ENCODE assay signal across 1 cellular context in the genomic region with DNA sequence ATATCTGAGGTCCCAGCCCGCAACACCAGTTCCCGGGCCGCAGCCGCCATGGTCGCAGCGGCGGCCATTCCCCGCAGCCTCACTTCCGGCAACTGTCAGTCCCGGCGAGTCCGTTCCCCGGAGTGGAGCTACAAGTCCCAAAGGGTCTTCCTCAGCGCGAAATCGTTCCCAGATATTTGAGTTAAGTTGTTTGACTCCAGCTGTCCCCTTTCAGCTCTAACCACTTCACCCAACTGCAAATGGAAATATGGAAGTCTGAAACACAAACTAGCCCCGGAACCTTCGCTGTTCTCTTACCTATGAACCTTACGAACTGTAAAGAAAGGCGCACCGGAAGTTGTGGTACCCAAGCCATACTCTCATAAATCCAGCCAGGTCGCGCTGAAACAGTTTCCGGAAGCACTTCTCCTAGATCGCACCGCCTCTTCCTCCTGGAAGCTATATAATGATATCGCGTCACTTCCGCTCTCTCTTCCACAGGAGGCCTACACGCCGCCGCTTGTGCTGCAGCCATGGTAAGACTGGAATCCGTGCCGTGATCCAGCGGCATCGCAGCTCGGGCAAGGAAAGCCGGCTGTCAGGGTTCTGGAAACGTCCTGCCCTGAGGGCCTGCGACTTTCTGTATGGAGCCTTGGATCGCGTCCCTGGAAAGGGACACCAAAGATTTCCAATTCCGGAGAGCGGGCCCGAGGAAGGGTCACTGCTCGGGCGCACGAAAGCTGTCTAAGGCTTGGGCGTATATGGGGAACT.
TF ChIP-seq lines count a peak whose summit lies in the region.

A gene (plus strand): TSS at position 468 of the 750 bp plus-strand sequence. CDS start 45 bp downstream, at position 513.
A gene with protein sequence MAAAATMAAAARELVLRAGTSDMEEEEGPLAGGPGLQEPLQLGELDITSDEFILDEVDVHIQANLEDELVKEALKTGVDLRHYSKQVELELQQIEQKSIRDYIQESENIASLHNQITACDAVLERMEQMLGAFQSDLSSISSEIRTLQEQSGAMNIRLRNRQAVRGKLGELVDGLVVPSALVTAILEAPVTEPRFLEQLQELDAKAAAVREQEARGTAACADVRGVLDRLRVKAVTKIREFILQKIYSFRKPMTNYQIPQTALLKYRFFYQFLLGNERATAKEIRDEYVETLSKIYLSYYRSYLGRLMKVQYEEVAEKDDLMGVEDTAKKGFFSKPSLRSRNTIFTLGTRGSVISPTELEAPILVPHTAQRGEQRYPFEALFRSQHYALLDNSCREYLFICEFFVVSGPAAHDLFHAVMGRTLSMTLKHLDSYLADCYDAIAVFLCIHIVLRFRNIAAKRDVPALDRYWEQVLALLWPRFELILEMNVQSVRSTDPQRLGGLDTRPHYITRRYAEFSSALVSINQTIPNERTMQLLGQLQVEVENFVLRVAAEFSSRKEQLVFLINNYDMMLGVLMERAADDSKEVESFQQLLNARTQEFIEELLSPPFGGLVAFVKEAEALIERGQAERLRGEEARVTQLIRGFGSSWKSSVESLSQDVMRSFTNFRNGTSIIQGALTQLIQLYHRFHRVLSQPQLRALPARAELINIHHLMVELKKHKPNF (minus strand): TSS at position 269 of the 750 bp plus-strand sequence. CDS start 201 bp downstream, at position 68.

TF ChIP-seq in K562, 482 proteins besides CTCF, POLR2A, EP300 and RAD21 (continued from another document and continues in another):
- TF ChIP-seq MED1 (CRISPR knock-in tag; IDR thresholded peaks at IDR 0.05; ENCODE audit: borderline replicate concordance) (no peak; the same call in 1 of the 2 replicates), TAF15 (IDR thresholded peaks at IDR 0.05; ENCODE audit: low read depth, low read length) (0 out of 2 replicates have a peak, but pooled peaks have one; percentile 78), NCOA4 (IDR thresholded peaks at IDR 0.05; ENCODE audit: partially characterized antibody) (no peak), KAT7 (CRISPR knock-in tag; IDR thresholded peaks at IDR 0.05; ENCODE audit: borderline replicate concordance) (no peak; the same call in 1 of the 2 replicates), ZNF79 (CRISPR knock-in tag; IDR thresholded peaks at IDR 0.05; ENCODE audit: low read depth) (no peak), MTA2 (IDR thresholded peaks at IDR 0.05; ENCODE audit: low read depth) (no peak; the same call in 1 of the 2 replicates), ZNF717 (CRISPR knock-in tag; IDR thresholded peaks at IDR 0.05) (peak; percentile 86; the same call in 1 of the 2 replicates), ZNF668 (CRISPR knock-in tag; IDR thresholded peaks at IDR 0.05) (peak; percentile 10; the same call in 1 of the 2 replicates), ERF (CRISPR knock-in tag; IDR thresholded peaks at IDR 0.05) (peak; percentile 94), ZNF551 (CRISPR knock-in tag; IDR thresholded peaks at IDR 0.05) (no peak), BDP1 (IDR thresholded peaks at IDR 0.05; ENCODE audit: insufficient read depth, insufficient read length) (no peak), SPI1 (IDR thresholded peaks at IDR 0.05; ENCODE audit: borderline replicate concordance, low read depth, low read length) (peak; percentile 94), SMARCB1 (IDR thresholded peaks at IDR 0.05; ENCODE audit: insufficient read length, low read depth) (no peak), KDM1A (IDR thresholded peaks at IDR 0.05) (no peak), ZNF696 (CRISPR knock-in tag; conservative IDR thresholded peaks at IDR 0.05) (no peak), RBBP5 (IDR thresholded peaks at IDR 0.05; ENCODE audit: borderline replicate concordance, insufficient read depth, low read length, poor library complexity, severe bottlenecking) (peak; percentile 100), JUN (IDR thresholded peaks at IDR 0.05; ENCODE audit: borderline replicate concordance, low read depth, low read length) (peak; percentile 74; the same call in 1 of the 2 replicates), JUN (CRISPR knock-in tag; IDR thresholded peaks at IDR 0.05; ENCODE audit: borderline replicate concordance) (0 out of 2 replicates have a peak, but pooled peaks have one; percentile 26), GATAD2A (IDR thresholded peaks at IDR 0.05) (peak; percentile 51; the same call in 1 of the 2 replicates), ZNF253 (CRISPR knock-in tag; conservative IDR thresholded peaks at IDR 0.05) (no peak), ARNT (IDR thresholded peaks at IDR 0.05) (peak; percentile 83 to 97; a peak in 3 of 4 replicates), NRF1 (conservative IDR thresholded peaks at IDR 0.05 in 1 of 2, IDR thresholded peaks at IDR 0.05 in 1 of 2) (peak in 1 of 2 experiments; percentile 18; a peak in 1 of 4 replicates), HSF4 (CRISPR knock-in tag; IDR thresholded peaks at IDR 0.05; ENCODE audit: borderline replicate concordance) (peak; percentile 62; the same call in 1 of the 2 replicates), TRIM28 (IDR thresholded peaks at IDR 0.05) (peak; percentile 36; the same call in 1 of the 2 replicates), SMARCA5 (IDR thresholded peaks at IDR 0.05) (0 out of 2 replicates have a peak, but pooled peaks have one; percentile 10), CBFA2T3 (IDR thresholded peaks at IDR 0.05) (0 out of 2 replicates have a peak, but pooled peaks have one; percentile 2), HDAC8 (tag; IDR thresholded peaks at IDR 0.05) (peak; percentile 81), ZNF217 (CRISPR knock-in tag; IDR thresholded peaks at IDR 0.05) (no peak)
- TF ChIP-seq, protein P1, sequence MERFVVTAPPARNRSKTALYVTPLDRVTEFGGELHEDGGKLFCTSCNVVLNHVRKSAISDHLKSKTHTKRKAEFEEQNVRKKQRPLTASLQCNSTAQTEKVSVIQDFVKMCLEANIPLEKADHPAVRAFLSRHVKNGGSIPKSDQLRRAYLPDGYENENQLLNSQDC (CRISPR knock-in tag; IDR thresholded peaks at IDR 0.05): peak; percentile 80; the same call in 1 of the 2 replicates
- TF ChIP-seq, protein P2, sequence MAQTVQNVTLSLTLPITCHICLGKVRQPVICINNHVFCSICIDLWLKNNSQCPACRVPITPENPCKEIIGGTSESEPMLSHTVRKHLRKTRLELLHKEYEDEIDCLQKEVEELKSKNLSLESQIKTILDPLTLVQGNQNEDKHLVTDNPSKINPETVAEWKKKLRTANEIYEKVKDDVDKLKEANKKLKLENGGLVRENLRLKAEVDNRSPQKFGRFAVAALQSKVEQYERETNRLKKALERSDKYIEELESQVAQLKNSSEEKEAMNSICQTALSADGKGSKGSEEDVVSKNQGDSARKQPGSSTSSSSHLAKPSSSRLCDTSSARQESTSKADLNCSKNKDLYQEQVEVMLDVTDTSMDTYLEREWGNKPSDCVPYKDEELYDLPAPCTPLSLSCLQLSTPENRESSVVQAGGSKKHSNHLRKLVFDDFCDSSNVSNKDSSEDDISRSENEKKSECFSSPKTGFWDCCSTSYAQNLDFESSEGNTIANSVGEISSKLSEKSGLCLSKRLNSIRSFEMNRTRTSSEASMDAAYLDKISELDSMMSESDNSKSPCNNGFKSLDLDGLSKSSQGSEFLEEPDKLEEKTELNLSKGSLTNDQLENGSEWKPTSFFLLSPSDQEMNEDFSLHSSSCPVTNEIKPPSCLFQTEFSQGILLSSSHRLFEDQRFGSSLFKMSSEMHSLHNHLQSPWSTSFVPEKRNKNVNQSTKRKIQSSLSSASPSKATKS (CRISPR knock-in tag; IDR thresholded peaks at IDR 0.05): no peak
- TF ChIP-seq, protein P3, sequence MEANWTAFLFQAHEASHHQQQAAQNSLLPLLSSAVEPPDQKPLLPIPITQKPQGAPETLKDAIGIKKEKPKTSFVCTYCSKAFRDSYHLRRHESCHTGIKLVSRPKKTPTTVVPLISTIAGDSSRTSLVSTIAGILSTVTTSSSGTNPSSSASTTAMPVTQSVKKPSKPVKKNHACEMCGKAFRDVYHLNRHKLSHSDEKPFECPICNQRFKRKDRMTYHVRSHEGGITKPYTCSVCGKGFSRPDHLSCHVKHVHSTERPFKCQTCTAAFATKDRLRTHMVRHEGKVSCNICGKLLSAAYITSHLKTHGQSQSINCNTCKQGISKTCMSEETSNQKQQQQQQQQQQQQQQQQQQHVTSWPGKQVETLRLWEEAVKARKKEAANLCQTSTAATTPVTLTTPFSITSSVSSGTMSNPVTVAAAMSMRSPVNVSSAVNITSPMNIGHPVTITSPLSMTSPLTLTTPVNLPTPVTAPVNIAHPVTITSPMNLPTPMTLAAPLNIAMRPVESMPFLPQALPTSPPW (CRISPR knock-in tag; IDR thresholded peaks at IDR 0.05): peak; percentile 65
- TF ChIP-seq, protein P4, sequence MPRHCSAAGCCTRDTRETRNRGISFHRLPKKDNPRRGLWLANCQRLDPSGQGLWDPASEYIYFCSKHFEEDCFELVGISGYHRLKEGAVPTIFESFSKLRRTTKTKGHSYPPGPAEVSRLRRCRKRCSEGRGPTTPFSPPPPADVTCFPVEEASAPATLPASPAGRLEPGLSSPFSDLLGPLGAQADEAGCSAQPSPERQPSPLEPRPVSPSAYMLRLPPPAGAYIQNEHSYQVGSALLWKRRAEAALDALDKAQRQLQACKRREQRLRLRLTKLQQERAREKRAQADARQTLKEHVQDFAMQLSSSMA (CRISPR knock-in tag; IDR thresholded peaks at IDR 0.05): peak; percentile 91; the same call in 1 of the 2 replicates
- TF ChIP-seq, protein P5, sequence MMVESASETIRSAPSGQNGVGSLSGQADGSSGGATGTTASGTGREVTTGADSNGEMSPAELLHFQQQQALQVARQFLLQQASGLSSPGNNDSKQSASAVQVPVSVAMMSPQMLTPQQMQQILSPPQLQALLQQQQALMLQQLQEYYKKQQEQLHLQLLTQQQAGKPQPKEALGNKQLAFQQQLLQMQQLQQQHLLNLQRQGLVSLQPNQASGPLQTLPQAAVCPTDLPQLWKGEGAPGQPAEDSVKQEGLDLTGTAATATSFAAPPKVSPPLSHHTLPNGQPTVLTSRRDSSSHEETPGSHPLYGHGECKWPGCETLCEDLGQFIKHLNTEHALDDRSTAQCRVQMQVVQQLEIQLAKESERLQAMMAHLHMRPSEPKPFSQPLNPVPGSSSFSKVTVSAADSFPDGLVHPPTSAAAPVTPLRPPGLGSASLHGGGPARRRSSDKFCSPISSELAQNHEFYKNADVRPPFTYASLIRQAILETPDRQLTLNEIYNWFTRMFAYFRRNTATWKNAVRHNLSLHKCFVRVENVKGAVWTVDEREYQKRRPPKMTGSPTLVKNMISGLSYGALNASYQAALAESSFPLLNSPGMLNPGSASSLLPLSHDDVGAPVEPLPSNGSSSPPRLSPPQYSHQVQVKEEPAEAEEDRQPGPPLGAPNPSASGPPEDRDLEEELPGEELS (CRISPR knock-in tag; IDR thresholded peaks at IDR 0.05; ENCODE audit: borderline replicate concordance): peak; percentile 58; the same call in 1 of the 2 replicates
- TF ChIP-seq, protein P6, sequence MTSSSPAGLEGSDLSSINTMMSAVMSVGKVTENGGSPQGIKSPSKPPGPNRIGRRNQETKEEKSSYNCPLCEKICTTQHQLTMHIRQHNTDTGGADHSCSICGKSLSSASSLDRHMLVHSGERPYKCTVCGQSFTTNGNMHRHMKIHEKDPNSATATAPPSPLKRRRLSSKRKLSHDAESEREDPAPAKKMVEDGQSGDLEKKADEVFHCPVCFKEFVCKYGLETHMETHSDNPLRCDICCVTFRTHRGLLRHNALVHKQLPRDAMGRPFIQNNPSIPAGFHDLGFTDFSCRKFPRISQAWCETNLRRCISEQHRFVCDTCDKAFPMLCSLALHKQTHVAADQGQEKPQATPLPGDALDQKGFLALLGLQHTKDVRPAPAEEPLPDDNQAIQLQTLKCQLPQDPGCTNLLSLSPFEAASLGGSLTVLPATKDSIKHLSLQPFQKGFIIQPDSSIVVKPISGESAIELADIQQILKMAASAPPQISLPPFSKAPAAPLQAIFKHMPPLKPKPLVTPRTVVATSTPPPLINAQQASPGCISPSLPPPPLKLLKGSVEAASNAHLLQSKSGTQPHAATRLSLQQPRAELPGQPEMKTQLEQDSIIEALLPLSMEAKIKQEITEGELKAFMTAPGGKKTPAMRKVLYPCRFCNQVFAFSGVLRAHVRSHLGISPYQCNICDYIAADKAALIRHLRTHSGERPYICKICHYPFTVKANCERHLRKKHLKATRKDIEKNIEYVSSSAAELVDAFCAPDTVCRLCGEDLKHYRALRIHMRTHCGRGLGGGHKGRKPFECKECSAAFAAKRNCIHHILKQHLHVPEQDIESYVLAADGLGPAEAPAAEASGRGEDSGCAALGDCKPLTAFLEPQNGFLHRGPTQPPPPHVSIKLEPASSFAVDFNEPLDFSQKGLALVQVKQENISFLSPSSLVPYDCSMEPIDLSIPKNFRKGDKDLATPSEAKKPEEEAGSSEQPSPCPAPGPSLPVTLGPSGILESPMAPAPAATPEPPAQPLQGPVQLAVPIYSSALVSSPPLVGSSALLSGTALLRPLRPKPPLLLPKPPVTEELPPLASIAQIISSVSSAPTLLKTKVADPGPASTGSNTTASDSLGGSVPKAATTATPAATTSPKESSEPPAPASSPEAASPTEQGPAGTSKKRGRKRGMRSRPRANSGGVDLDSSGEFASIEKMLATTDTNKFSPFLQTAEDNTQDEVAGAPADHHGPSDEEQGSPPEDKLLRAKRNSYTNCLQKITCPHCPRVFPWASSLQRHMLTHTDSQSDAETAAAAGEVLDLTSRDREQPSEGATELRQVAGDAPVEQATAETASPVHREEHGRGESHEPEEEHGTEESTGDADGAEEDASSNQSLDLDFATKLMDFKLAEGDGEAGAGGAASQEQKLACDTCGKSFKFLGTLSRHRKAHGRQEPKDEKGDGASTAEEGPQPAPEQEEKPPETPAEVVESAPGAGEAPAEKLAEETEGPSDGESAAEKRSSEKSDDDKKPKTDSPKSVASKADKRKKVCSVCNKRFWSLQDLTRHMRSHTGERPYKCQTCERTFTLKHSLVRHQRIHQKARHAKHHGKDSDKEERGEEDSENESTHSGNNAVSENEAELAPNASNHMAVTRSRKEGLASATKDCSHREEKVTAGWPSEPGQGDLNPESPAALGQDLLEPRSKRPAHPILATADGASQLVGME (CRISPR knock-in tag; IDR thresholded peaks at IDR 0.05): peak; percentile 96
- TF ChIP-seq, protein P7, sequence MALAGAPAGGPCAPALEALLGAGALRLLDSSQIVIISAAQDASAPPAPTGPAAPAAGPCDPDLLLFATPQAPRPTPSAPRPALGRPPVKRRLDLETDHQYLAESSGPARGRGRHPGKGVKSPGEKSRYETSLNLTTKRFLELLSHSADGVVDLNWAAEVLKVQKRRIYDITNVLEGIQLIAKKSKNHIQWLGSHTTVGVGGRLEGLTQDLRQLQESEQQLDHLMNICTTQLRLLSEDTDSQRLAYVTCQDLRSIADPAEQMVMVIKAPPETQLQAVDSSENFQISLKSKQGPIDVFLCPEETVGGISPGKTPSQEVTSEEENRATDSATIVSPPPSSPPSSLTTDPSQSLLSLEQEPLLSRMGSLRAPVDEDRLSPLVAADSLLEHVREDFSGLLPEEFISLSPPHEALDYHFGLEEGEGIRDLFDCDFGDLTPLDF (CRISPR knock-in tag; IDR thresholded peaks at IDR 0.05): peak; percentile 95
- TF ChIP-seq, protein P8, sequence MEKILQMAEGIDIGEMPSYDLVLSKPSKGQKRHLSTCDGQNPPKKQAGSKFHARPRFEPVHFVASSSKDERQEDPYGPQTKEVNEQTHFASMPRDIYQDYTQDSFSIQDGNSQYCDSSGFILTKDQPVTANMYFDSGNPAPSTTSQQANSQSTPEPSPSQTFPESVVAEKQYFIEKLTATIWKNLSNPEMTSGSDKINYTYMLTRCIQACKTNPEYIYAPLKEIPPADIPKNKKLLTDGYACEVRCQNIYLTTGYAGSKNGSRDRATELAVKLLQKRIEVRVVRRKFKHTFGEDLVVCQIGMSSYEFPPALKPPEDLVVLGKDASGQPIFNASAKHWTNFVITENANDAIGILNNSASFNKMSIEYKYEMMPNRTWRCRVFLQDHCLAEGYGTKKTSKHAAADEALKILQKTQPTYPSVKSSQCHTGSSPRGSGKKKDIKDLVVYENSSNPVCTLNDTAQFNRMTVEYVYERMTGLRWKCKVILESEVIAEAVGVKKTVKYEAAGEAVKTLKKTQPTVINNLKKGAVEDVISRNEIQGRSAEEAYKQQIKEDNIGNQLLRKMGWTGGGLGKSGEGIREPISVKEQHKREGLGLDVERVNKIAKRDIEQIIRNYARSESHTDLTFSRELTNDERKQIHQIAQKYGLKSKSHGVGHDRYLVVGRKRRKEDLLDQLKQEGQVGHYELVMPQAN (IDR thresholded peaks at IDR 0.05; ENCODE audit: borderline replicate concordance): peak; percentile 99
